7 cellular contexts compared by ENCODE assay signal in the genomic region with DNA sequence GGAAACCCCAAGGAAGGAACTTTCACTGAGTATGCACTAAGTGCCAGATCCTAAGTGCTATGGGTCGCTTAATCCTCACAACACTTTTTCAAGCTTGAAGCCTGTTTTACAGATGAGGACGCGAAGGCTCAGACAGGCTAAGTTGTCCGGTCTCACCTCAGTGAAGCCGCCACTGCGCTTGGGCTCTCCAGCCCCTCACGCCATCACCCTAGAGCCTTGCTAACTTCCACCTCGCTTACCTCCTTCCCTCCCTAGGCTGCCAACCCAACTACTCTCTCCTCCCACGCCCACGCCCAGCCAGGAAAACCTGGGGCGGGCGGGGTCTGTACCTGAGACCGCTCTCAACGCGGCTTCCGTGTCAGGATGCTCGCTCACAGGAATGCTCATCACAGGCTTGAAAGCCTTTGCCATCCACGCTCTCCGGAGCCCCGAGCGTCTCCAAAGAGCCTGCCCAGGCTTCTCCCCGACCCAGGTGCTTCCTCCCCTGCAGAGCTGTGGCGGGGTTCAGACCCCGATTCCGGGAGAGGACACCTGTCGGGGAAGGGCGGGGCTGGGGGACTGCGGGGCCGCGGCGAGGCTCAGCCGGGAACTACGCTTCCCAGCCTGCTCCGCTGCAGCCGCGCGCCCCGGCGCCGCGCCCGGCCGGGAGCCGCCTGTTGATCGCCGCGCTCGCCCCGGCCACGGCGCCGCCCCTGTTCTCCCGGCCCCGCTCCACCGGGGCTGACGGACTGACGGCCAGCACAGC. TPM values are rescaled to one million over a fixed set of nuclear protein-coding genes. Genes with fewer than 3 reads are reported as not detected.
A peak's percentile ranks its signal among the peaks of the same experiment; 100 is the strongest.
DNase-seq lines count a peak whose midpoint lies in the region; FAIRE-seq and TF ChIP-seq lines count a peak whose summit lies in the region.

A gene (plus strand): TSS at position 656 of the 745 bp plus-strand sequence. CDS start 14,845 bp downstream, outside the sequence.

- POLR2A ChIA-PET in HEK293T (lab: Yijun Ruan, JAX), result no interaction called here

- TF ChIP-seq CTCF in epithelial cell of esophagus (IDR thresholded peaks at IDR 0.05; ENCODE audit: insufficient read depth, low read depth, low read length, missing control alignments) (no peak), subcutaneous adipose tissue (IDR thresholded peaks at IDR 0.05; ENCODE audit: low read depth) (no peak)

- CTCF ChIA-PET in HEK293T (lab: Yijun Ruan, JAX), result no interaction called here

- H3K9me3 ChIP-seq in mononuclear cell (ENCODE audit: low read depth, low read length), result no peaks in the 10 kb centered on the region

- peaks cover 42% of the 10 kb centered on the region for H3K4me1 ChIP-seq in mononuclear cell (ENCODE audit: insufficient read depth, low read length)

- peak within 1 kb of the TSS; percentile 56 for H3K4me3 ChIP-seq in epithelial cell of esophagus (ENCODE audit: low read length)
- H3K4me3 ChIP-seq in mononuclear cell (ENCODE audit: low read length), result peak within 1 kb of the TSS; percentile 48

- FAIRE-seq in GM12892 (lab: Jason Lieb, UNC), result peak; percentile 93

- no peak for TF ChIP-seq POLR2A in GM12892 (IDR thresholded peaks at IDR 0.05; ENCODE audit: low read depth, low read length)

- peaks cover 4% of the 10 kb centered on the region for H3K27me3 ChIP-seq in mononuclear cell (ENCODE audit: insufficient read depth, low read length)

- DNase-seq in GM12892 (ENCODE audit: insufficient read length), result peak; percentile 58
- peak; percentile 59 for DNase-seq in HEK293T (ENCODE audit: extremely low spot score)
- DNase-seq in NCI-H1105 treated with DMSO at 0.1 percent for 48 hours (lab: John Stamatoyannopoulos, UW), result peak; percentile 56
- DNase-seq in activated CD8-positive, alpha-beta memory T cell treated with anti-CD3 and anti-CD28 coated beads for 24 hours, result peak; percentile 85
- DNase-seq in epithelial cell of esophagus (ENCODE audit: low read depth), result peak; percentile 67

TF ChIP-seq in HEK293T, 16 proteins besides CTCF, POLR2A, EP300 and RAD21:
- TF ChIP-seq FOXM1 (IDR thresholded peaks at IDR 0.05; ENCODE audit: borderline replicate concordance) (no peak), ZNF384 (IDR thresholded peaks at IDR 0.05) (no peak), ELF4 (IDR thresholded peaks at IDR 0.05) (no peak)

RNA-seq across cellular contexts. Expression of the gene that starts here (rescaled TPM):
- 4.9 TPM for polyA plus RNA-seq in GM12892 (2012; ENCODE audit: missing spikeins)
- 5.9 TPM for total RNA-seq in mononuclear cell
- 10 to 100 TPM in 3 of 4 donors, 1 to 10 TPM in 1; 7.9 to 12.4 (median 11.2) TPM for total RNA-seq in subcutaneous adipose tissue

Comparison
In these comparisons a context has a peak if more than half of its experiments do, and no peak if none do; other contexts are left out.
1. Peak in every context shown above with its lines: DNase-seq and H3K4me3 ChIP-seq.